In the genomic region with DNA sequence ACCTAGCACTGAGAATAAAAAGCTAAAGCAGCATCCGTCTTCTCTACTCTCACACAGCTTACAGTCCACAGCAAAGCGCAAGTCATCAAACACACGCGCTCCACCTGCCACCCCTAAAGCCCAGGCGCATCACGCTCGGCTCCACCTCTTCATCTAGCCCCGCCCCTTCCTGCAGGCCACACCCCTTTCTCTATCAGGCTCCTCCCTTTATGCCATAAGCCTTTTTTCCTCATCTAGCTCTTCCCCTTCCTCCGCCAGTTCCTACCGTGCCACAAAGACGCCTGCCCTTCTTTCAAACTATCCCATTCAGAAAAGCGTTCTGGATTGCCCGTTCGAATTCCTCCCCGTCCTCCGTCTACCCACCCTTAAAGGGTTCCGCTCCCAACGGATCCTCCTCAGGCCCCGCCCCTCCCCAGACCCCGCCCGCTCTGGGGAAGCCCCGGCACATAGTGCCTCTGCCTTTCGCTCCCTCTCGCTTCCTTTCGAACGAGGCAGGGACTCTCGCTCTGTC, we compare ENCODE assay signal across 8 cellular contexts. TPM values are rescaled to one million over a fixed set of nuclear protein-coding genes. Genes with fewer than 3 reads are reported as not detected.
DNase-seq lines count a peak whose midpoint lies in the region; ATAC-seq, FAIRE-seq and TF ChIP-seq lines count a peak whose summit lies in the region.

No MANE protein-coding gene starts in this region.

- H3K9ac ChIP-seq in astrocyte (ENCODE audit: low read length), result peak overlapping the region; percentile 92

- H3K9me3 ChIP-seq in astrocyte (ENCODE audit: insufficient read depth, low read depth, low read length) (no peaks in the 10 kb centered on the region), iPS DF 6.9 (ENCODE audit: control insufficient read depth, insufficient read depth, low read length) (no peaks in the 10 kb centered on the region), gastrocnemius medialis (no peaks in the 10 kb centered on the region)

- DNase-seq in GM18507 (ENCODE audit: extremely low spot score, insufficient read length, low read depth), result peak; percentile 71
- peak; percentile 52 for DNase-seq in NCI-H187 treated with DMSO at 0.1 percent for 48 hours (lab: John Stamatoyannopoulos, UW)
- peak; percentile 84 for DNase-seq in T-helper 2 cell treated with Interferon-gamma antibody and Interleukin-4, amounts not matched to agents 5 μg/mL and 100 μg/mL, for 36 hours (ENCODE audit: low spot score)
- no peak for DNase-seq in astrocyte (ENCODE audit: low read depth)
- DNase-seq in iPS DF 6.9 (ENCODE audit: low read depth, low spot score), result no peak
- peak; percentile 72 to 82 for DNase-seq in gastrocnemius medialis
- no peak for DNase-seq in osteocyte (ENCODE audit: extremely low spot score, unreplicated experiment)

- H3K4me3 Mint-ChIP-seq in T-helper 2 cell treated with Interferon-gamma antibody and Interleukin-4, amounts not matched to agents 5 μg/mL and 100 μg/mL, for 36 hours, result no peak overlapping the region
- H3K4me3 Mint-ChIP-seq in astrocyte (ENCODE audit: unreplicated experiment), result no peak overlapping the region
- no peak overlapping the region for H3K4me3 Mint-ChIP-seq in osteocyte (ENCODE audit: unreplicated experiment)

- H3K4me1 ChIP-seq in astrocyte (ENCODE audit: insufficient read depth, low read length), result peaks cover 3% of the 10 kb centered on the region
- H3K4me1 ChIP-seq in iPS DF 6.9 (ENCODE audit: control insufficient read depth, insufficient read depth, low read length), result no peaks in the 10 kb centered on the region
- peaks cover 4 to 7% of the 10 kb centered on the region in 2 donors for H3K4me1 ChIP-seq in gastrocnemius medialis

- in situ Hi-C loops in gastrocnemius medialis (cut with MboI; ENCODE audit: low sequenced_read_pairs in 4 of 4), result loop anchor here in 1 of 4 donors (5.0 to 25.0 kb wide), 2 partner anchors 39 to 236 kb away; partner anchors contain the start of genes ATMIN and GAN

- peak overlapping the region; percentile 77 for H3K4me3 ChIP-seq in astrocyte (ENCODE audit: insufficient read depth, low read depth, low read length)
- H3K4me3 ChIP-seq in iPS DF 6.9 (ENCODE audit: low read length), result peak overlapping the region; percentile 88
- H3K4me3 ChIP-seq in gastrocnemius medialis, result peak overlapping the region; percentile 73 to 90 (median 82)

- H2AFZ ChIP-seq in astrocyte (ENCODE audit: low read depth, low read length), result peak overlapping the region; percentile 96

- TF ChIP-seq POLR2A in gastrocnemius medialis (IDR thresholded peaks at IDR 0.05), result peak in 1 of 2 donors; percentile 16

- H3K79me2 ChIP-seq in astrocyte (ENCODE audit: insufficient read depth, low read length), result no peaks in the 10 kb centered on the region

- no peaks in the 10 kb centered on the region for H4K20me1 ChIP-seq in astrocyte (ENCODE audit: insufficient read depth, low read length)

- no peak for FAIRE-seq in GM18507 (lab: Jason Lieb, UNC)
- no peak for FAIRE-seq in astrocyte (lab: Jason Lieb, UNC)

- no CpG with 5 or more reads among the region's 27 CpGs for WGBS in iPS DF 6.9 (ENCODE audit: insufficient coverage, insufficient read length)

- H3K27me3 ChIP-seq in astrocyte (ENCODE audit: insufficient read depth, low read length) (no peaks in the 10 kb centered on the region), iPS DF 6.9 (ENCODE audit: control insufficient read depth, insufficient read depth, low read length) (no peaks in the 10 kb centered on the region), gastrocnemius medialis (no peaks in the 10 kb centered on the region)

- peaks cover 5% of the 10 kb centered on the region for H3K4me1 Mint-ChIP-seq in T-helper 2 cell treated with Interferon-gamma antibody and Interleukin-4, amounts not matched to agents 5 μg/mL and 100 μg/mL, for 36 hours (ENCODE audit: low read depth)
- H3K4me1 Mint-ChIP-seq in astrocyte (ENCODE audit: low read depth, unreplicated experiment) (no peaks in the 10 kb centered on the region), osteocyte (ENCODE audit: unreplicated experiment) (peaks cover 6% of the 10 kb centered on the region)

- TF ChIP-seq CTCF in astrocyte (IDR thresholded peaks at IDR 0.05; ENCODE audit: insufficient read depth, low read depth, low read length), result no peak
- TF ChIP-seq CTCF in gastrocnemius medialis (IDR thresholded peaks at IDR 0.05 in 4 of 5, conservative IDR thresholded peaks at IDR 0.05 in 1 of 5), result no peak
- no peak for TF ChIP-seq CTCF in osteocyte (IDR thresholded peaks at IDR 0.05)

- H3K27ac Mint-ChIP-seq in T-helper 2 cell treated with Interferon-gamma antibody and Interleukin-4, amounts not matched to agents 5 μg/mL and 100 μg/mL, for 36 hours, result no peak overlapping the region
- H3K27ac Mint-ChIP-seq in astrocyte (ENCODE audit: unreplicated experiment) (no peak overlapping the region), osteocyte (ENCODE audit: unreplicated experiment) (no peak overlapping the region)

- peak overlapping the region; percentile 93 for H3K4me2 ChIP-seq in astrocyte (ENCODE audit: low read length)

- no peaks in the 10 kb centered on the region for H3K9me3 Mint-ChIP-seq in T-helper 2 cell treated with Interferon-gamma antibody and Interleukin-4, amounts not matched to agents 5 μg/mL and 100 μg/mL, for 36 hours
- H3K9me3 Mint-ChIP-seq in astrocyte (ENCODE audit: unreplicated experiment) (no peaks in the 10 kb centered on the region), osteocyte (ENCODE audit: unreplicated experiment) (no peaks in the 10 kb centered on the region)

- peak; percentile 71 for ATAC-seq in HG02981 (IDR thresholded peaks at IDR 0.05; ENCODE audit: unreplicated experiment)
- peak; percentile 94 to 96 for ATAC-seq in gastrocnemius medialis

- H3K27ac ChIP-seq in astrocyte (ENCODE audit: low read depth, low read length), result peak overlapping the region; percentile 91
- H3K27ac ChIP-seq in iPS DF 6.9 (ENCODE audit: low read length), result no peak overlapping the region
- peak overlapping the region; percentile 90 to 99 (median 94) for H3K27ac ChIP-seq in gastrocnemius medialis

- peaks cover 10% of the 10 kb centered on the region for H3K27me3 Mint-ChIP-seq in T-helper 2 cell treated with Interferon-gamma antibody and Interleukin-4, amounts not matched to agents 5 μg/mL and 100 μg/mL, for 36 hours (ENCODE audit: low read depth)
- H3K27me3 Mint-ChIP-seq in astrocyte (ENCODE audit: low read depth, unreplicated experiment) (no peaks in the 10 kb centered on the region), osteocyte (ENCODE audit: unreplicated experiment) (no peaks in the 10 kb centered on the region)

- intact Hi-C loops in gastrocnemius medialis (cut with DNase I; ENCODE audit: low total_unique reads), result loop anchor here (1.0 to 5.0 kb wide), 6 partner anchors 20 to 241 kb away; partner anchors contain the start of genes ATMIN, CENPN and GCSH

- H3K36me3 Mint-ChIP-seq in T-helper 2 cell treated with Interferon-gamma antibody and Interleukin-4, amounts not matched to agents 5 μg/mL and 100 μg/mL, for 36 hours (ENCODE audit: low read depth), result no peaks in the 10 kb centered on the region
- no peaks in the 10 kb centered on the region for H3K36me3 Mint-ChIP-seq in astrocyte (ENCODE audit: low read depth, unreplicated experiment)
- H3K36me3 Mint-ChIP-seq in osteocyte (ENCODE audit: unreplicated experiment), result no peaks in the 10 kb centered on the region

- H3K36me3 ChIP-seq in astrocyte (ENCODE audit: insufficient read depth, low read length) (no peaks in the 10 kb centered on the region), iPS DF 6.9 (ENCODE audit: control insufficient read depth, insufficient read depth, low read length) (no peaks in the 10 kb centered on the region), gastrocnemius medialis (no peaks in the 10 kb centered on the region)

RNA-seq across cellular contexts. Expression of gene C16orf46, which starts 0.4 kb away (rescaled TPM):
- total RNA-seq in astrocyte, result 0.24 and 1.8 TPM in 2 replicates
- total RNA-seq in gastrocnemius medialis, result under 1 TPM in 1 of 4 donors, not detected in 3; 0.88 TPM
- 1.5 TPM in 1 of 2 replicates, not detected in the other for total RNA-seq in osteocyte

RNA-seq across cellular contexts. Expression of gene GCSH, which starts 19.6 kb away (rescaled TPM):
- total RNA-seq in astrocyte (32.9 and 41.1 TPM in 2 replicates), gastrocnemius medialis (10 to 100 TPM; 18.5 to 40.4 (median 30.9) TPM), osteocyte (19.2 and 23.0 TPM in 2 replicates)

RNA-seq across cellular contexts. Expression of gene ATMIN, which starts 41.0 kb away (rescaled TPM):
- total RNA-seq in astrocyte (32.6 and 40.0 TPM in 2 replicates), gastrocnemius medialis (10 to 100 TPM; 31.1 to 37.1 (median 35.2) TPM), osteocyte (35.0 and 39.2 TPM in 2 replicates)

Comparison
In these comparisons a context has a peak if more than half of its experiments do, and no peak if none do; other contexts are left out.
1. DNase-seq: peak in GM18507 (single experiment), NCI-H187 treated with DMSO at 0.1 percent for 48 hours (single experiment), T-helper 2 cell treated with Interferon-gamma antibody and Interleukin-4, amounts not matched to agents 5 μg/mL and 100 μg/mL, for 36 hours (single experiment) and gastrocnemius medialis (2 of 2); none in astrocyte (single experiment), iPS DF 6.9 (single experiment) and osteocyte (single experiment).
2. Peak in every context shown above with its lines, with median percentiles within 50 percentile points of each other: H3K4me3 ChIP-seq.